Comparison of ENCODE assay signal across 23 cellular contexts in genomic region chr10:3020881-3021280, GRCh38.
"Had no signal": no experiment of that assay in that cellular context is flagged by ENCODE, and none has a peak within 500 bp of the region (broad histone marks: within the 10 kb centered on the region; RNA-seq: fewer than 3 reads in every experiment).

No MANE protein-coding gene starts in this region.

- H3K27ac Mint-ChIP-seq: mesothelial cell of epicardium had no signal

- FAIRE-seq: colon, endothelial cell of umbilical vein, islet of Langerhans, keratinocyte had no signal

- H3K36me3 ChIP-seq: esophagus muscularis mucosa, gastrocnemius medialis, heart right ventricle, left lung, lower lobe of right lung had no signal

- H3K4me3 Mint-ChIP-seq: mesothelial cell of epicardium had no signal

- ATAC-seq: gastrocnemius medialis, heart right ventricle, left cardiac atrium, left lung, left ventricle myocardium superior, lower lobe of right lung, mucosa of descending colon had no signal

- H3K4me3 ChIP-seq: coronary artery, dorsolateral prefrontal cortex, esophagus muscularis mucosa, gastrocnemius medialis, heart right ventricle, left lung, lower lobe of right lung, mucosa of descending colon had no signal

- H3K27ac ChIP-seq: coronary artery, dorsolateral prefrontal cortex, esophagus muscularis mucosa, gastrocnemius medialis, heart right ventricle, left lung, lower lobe of right lung had no signal

- H3K36me3 Mint-ChIP-seq: mesothelial cell of epicardium had no signal

- H3K4me1 Mint-ChIP-seq: mesothelial cell of epicardium had no signal

- H3K27me3 ChIP-seq: esophagus muscularis mucosa had no signal

- H3K9me3 ChIP-seq: gastrocnemius medialis, left lung, lower lobe of right lung, mucosa of descending colon had no signal

- DNase-seq: dermis blood vessel endothelial cell; dorsolateral prefrontal cortex; effector CD4-positive, alpha-beta T cell; effector memory CD4-positive, alpha-beta T cell; foreskin melanocyte; gastrocnemius medialis; glutamatergic neuron; head of caudate nucleus; heart right ventricle; hippocampal formation; left cardiac atrium; left lung; left ventricle myocardium superior; lower lobe of right lung; mesenchymal stem cell; mucosa of descending colon had no signal

- H3K4me1 ChIP-seq: esophagus muscularis mucosa, gastrocnemius medialis, heart right ventricle, left lung, lower lobe of right lung had no signal
